ENCODE assay signal across 3 cellular contexts in the genomic region with DNA sequence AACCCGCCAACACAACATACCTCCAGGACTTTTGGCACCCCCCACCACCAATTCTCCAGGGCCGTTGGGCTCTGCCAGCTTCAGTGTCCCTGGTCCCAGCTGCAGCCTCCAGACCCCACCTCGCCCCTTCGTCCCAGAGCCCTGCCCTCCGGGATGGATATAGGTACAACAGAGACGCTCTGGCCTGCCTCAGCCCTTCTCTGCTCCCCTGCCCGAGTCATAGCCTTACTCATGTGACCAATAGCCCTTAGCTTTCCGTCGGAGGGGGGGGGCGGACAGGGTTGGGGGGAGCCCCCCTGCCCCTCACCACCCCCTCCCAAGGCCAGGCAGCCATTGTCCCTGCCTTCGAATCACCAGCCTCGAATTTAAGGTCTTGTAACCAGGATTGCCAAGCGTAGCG.
A peak's percentile ranks its signal among the peaks of the same experiment; 100 is the strongest.
TF ChIP-seq lines count a peak whose summit lies in the region.

No MANE protein-coding gene starts in this region.

TF ChIP-seq in SK-N-SH, 30 proteins besides CTCF, POLR2A, EP300 and RAD21:
- no peak for TF ChIP-seq TAF1 (IDR thresholded peaks at IDR 0.05; ENCODE audit: borderline replicate concordance, low read depth, low read length)

TF ChIP-seq in SK-N-SH treated with all-trans-retinoic acid at 6 μM for 48 hours, 23 proteins besides CTCF, POLR2A, EP300 and RAD21:
- TF ChIP-seq, protein P1, sequence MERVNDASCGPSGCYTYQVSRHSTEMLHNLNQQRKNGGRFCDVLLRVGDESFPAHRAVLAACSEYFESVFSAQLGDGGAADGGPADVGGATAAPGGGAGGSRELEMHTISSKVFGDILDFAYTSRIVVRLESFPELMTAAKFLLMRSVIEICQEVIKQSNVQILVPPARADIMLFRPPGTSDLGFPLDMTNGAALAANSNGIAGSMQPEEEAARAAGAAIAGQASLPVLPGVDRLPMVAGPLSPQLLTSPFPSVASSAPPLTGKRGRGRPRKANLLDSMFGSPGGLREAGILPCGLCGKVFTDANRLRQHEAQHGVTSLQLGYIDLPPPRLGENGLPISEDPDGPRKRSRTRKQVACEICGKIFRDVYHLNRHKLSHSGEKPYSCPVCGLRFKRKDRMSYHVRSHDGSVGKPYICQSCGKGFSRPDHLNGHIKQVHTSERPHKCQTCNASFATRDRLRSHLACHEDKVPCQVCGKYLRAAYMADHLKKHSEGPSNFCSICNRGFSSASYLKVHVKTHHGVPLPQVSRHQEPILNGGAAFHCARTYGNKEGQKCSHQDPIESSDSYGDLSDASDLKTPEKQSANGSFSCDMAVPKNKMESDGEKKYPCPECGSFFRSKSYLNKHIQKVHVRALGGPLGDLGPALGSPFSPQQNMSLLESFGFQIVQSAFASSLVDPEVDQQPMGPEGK (CRISPR knock-in tag; IDR thresholded peaks at IDR 0.05; ENCODE audit: borderline replicate concordance), result no peak
- no peak for TF ChIP-seq ZNF8 (CRISPR knock-in tag; IDR thresholded peaks at IDR 0.05)
- no peak for TF ChIP-seq PPARA (CRISPR knock-in tag; IDR thresholded peaks at IDR 0.05; ENCODE audit: borderline replicate concordance)
- TF ChIP-seq ZFP30 (CRISPR knock-in tag; IDR thresholded peaks at IDR 0.05), result no peak
- no peak for TF ChIP-seq GLIS3 (CRISPR knock-in tag; IDR thresholded peaks at IDR 0.05)
- no peak for TF ChIP-seq TCF4 (CRISPR knock-in tag; IDR thresholded peaks at IDR 0.05; ENCODE audit: borderline replicate concordance)
- TF ChIP-seq CSDC2 (CRISPR knock-in tag; IDR thresholded peaks at IDR 0.05), result no peak
- TF ChIP-seq OSR1 (CRISPR knock-in tag; IDR thresholded peaks at IDR 0.05), result no peak
TF ChIP-seq in SK-N-SH treated with all-trans-retinoic acid at 6 μM for 48 hours: peak in this region for 0.

TF ChIP-seq in K562, 482 proteins besides CTCF, POLR2A, EP300 and RAD21:
- TF ChIP-seq HMG20A (CRISPR knock-in tag; conservative IDR thresholded peaks at IDR 0.05) (no peak), ZNF212 (CRISPR knock-in tag; IDR thresholded peaks at IDR 0.05) (no peak), PHF21A (IDR thresholded peaks at IDR 0.05; ENCODE audit: borderline replicate concordance, low read depth) (no peak), OTX1 (CRISPR knock-in tag; IDR thresholded peaks at IDR 0.05) (no peak)
- TF ChIP-seq, protein P2, sequence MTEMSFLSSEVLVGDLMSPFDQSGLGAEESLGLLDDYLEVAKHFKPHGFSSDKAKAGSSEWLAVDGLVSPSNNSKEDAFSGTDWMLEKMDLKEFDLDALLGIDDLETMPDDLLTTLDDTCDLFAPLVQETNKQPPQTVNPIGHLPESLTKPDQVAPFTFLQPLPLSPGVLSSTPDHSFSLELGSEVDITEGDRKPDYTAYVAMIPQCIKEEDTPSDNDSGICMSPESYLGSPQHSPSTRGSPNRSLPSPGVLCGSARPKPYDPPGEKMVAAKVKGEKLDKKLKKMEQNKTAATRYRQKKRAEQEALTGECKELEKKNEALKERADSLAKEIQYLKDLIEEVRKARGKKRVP (CRISPR knock-in tag; IDR thresholded peaks at IDR 0.05), result no peak
- TF ChIP-seq, protein P3, sequence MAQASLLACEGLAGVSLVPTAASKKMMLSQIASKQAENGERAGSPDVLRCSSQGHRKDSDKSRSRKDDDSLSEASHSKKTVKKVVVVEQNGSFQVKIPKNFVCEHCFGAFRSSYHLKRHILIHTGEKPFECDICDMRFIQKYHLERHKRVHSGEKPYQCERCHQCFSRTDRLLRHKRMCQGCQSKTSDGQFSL (CRISPR knock-in tag; IDR thresholded peaks at IDR 0.05), result peak; percentile 57; the same call in 1 of the 2 replicates
- TF ChIP-seq, protein P3 (tag; IDR thresholded peaks at IDR 0.05), result no peak
